11 cellular contexts compared by ENCODE assay signal in genomic region chr17:17833664-17834357, GRCh38. TPM values are rescaled to one million over a fixed set of nuclear protein-coding genes. Genes with fewer than 3 reads are reported as not detected.
DNase-seq lines count a peak whose midpoint lies in the region; ATAC-seq and TF ChIP-seq lines count a peak whose summit lies in the region.
"Had no signal": no experiment of that assay in that cellular context is flagged by ENCODE, and none has a peak within 500 bp of the region (broad histone marks: within the 10 kb centered on the region; RNA-seq: fewer than 3 reads in every experiment).

No MANE protein-coding gene starts in this region.

- no peaks in the 10 kb centered on the region for H3K27me3 Mint-ChIP-seq in activated T-cell treated with anti-CD3 and anti-CD28 coated beads, Interleukin-2, amount 50 U/mL, for 4 hours (ENCODE audit: low read depth)
- no peaks in the 10 kb centered on the region for H3K27me3 Mint-ChIP-seq in endodermal cell (ENCODE audit: insufficient read depth)
- H3K27me3 Mint-ChIP-seq in stimulated activated naive B cell treated with anti-CD40 and anti-IgM and Interleukin-4, amounts not matched to agents 10 μg/mL and 1 μg/mL and 100 μg/mL, for 72 hours, result no peaks in the 10 kb centered on the region

- POLR2A ChIA-PET in Panc1 (lab: Charles Lee), result no interaction called here

- H3K4me3 ChIP-seq in Panc1 (ENCODE audit: low read depth in 2 of 2, low read length in 2 of 2) (no peak overlapping the region), endodermal cell (ENCODE audit: low read length) (no peak overlapping the region)
- H3K4me3 ChIP-seq: neural progenitor cell had no signal

- peaks cover 3% of the 10 kb centered on the region for H3K36me3 Mint-ChIP-seq in activated T-cell treated with anti-CD3 and anti-CD28 coated beads, Interleukin-2, amount 50 U/mL, for 4 hours (ENCODE audit: insufficient read depth)
- peaks cover 20% of the 10 kb centered on the region for H3K36me3 Mint-ChIP-seq in endodermal cell (ENCODE audit: low read depth)
- peaks cover 34 to 60% of the 10 kb centered on the region in 2 donors for H3K36me3 Mint-ChIP-seq in stimulated activated naive B cell treated with anti-CD40 and anti-IgM and Interleukin-4, amounts not matched to agents 10 μg/mL and 1 μg/mL and 100 μg/mL, for 72 hours

- intact Hi-C loops in Panc1 (cut with micrococcal nuclease; ENCODE audit: unreplicated experiment), result no loop called here

- whole genome bisulfite sequencing in endodermal cell (ENCODE audit: insufficient coverage in 1 of 2, insufficient read length in 1 of 2), 2 experiments, result 93 to 97% methylated on average over 7 of the region's 8 CpGs

- H3K27ac ChIP-seq in Panc1 (ENCODE audit: low read length), result peak overlapping the region; percentile 98
- no peak overlapping the region for H3K27ac ChIP-seq in endodermal cell (ENCODE audit: low read depth, low read length)
- H3K27ac ChIP-seq: neural progenitor cell had no signal

- peaks cover 64% of the 10 kb centered on the region for H3K4me1 Mint-ChIP-seq in activated T-cell treated with anti-CD3 and anti-CD28 coated beads, Interleukin-2, amount 50 U/mL, for 4 hours (ENCODE audit: low read depth)
- peaks cover 40% of the 10 kb centered on the region for H3K4me1 Mint-ChIP-seq in endodermal cell
- H3K4me1 Mint-ChIP-seq in stimulated activated naive B cell treated with anti-CD40 and anti-IgM and Interleukin-4, amounts not matched to agents 10 μg/mL and 1 μg/mL and 100 μg/mL, for 72 hours, result peaks cover 44 to 82% of the 10 kb centered on the region in 2 donors

- no peak for DNase-seq in activated T-cell treated with anti-CD3 and anti-CD28 coated beads, Interleukin-2, amount 50 U/mL, for 4 hours
- DNase-seq in activated T-cell treated with anti-CD3 and anti-CD28 coated beads, Interleukin-2, amount 50 U/mL, for 48 hours, result no peak
- no peak for DNase-seq in Panc1 (ENCODE audit: low read depth, low spot score)
- no peak for DNase-seq in endodermal cell
- no peak for DNase-seq in stimulated activated naive B cell treated with anti-CD40 and anti-IgM and Interleukin-4, amounts not matched to agents 10 μg/mL and 1 μg/mL and 100 μg/mL, for 72 hours
- DNase-seq in AG20443 (ENCODE audit: low spot score), result no peak
- DNase-seq in stimulated activated CD4-positive, alpha-beta T cell treated with anti-CD3 and anti-CD28 coated beads, Interleukin-2, amount 100 ng/mL, for 24 hours, result no peak
- DNase-seq: AML-193, NCI-H1436 treated with DMSO at 0.1 percent for 48 hours had no signal

- H3K4me3 Mint-ChIP-seq in activated T-cell treated with anti-CD3 and anti-CD28 coated beads, Interleukin-2, amount 50 U/mL, for 4 hours, result peak overlapping the region; percentile 55
- no peak overlapping the region for H3K4me3 Mint-ChIP-seq in endodermal cell
- peak overlapping the region; percentile 93 to 97 for H3K4me3 Mint-ChIP-seq in stimulated activated naive B cell treated with anti-CD40 and anti-IgM and Interleukin-4, amounts not matched to agents 10 μg/mL and 1 μg/mL and 100 μg/mL, for 72 hours

- H3K9ac ChIP-seq in endodermal cell (ENCODE audit: extremely low read depth, low read length, poor library complexity, severe bottlenecking), result no peak overlapping the region
- H3K9ac ChIP-seq: neural progenitor cell had no signal

- CTCF ChIA-PET in Panc1 (lab: Charles Lee), result no interaction called here

- H3K27me3 ChIP-seq in Panc1 (ENCODE audit: control insufficient read depth, insufficient read depth, low read length) (no peaks in the 10 kb centered on the region), endodermal cell (ENCODE audit: control insufficient read depth, insufficient read depth, low read length, poor library complexity, severe bottlenecking) (no peaks in the 10 kb centered on the region)
- H3K27me3 ChIP-seq: neural progenitor cell had no signal

- ATAC-seq in activated T-cell treated with anti-CD3 and anti-CD28 coated beads, Interleukin-2, amount 50 U/mL, for 4 hours, result no peak
- no peak for ATAC-seq in Panc1
- peak; percentile 6 to 8 for ATAC-seq in stimulated activated naive B cell treated with anti-CD40 and anti-IgM and Interleukin-4, amounts not matched to agents 10 μg/mL and 1 μg/mL and 100 μg/mL, for 72 hours (replicated peaks)
- ATAC-seq in GM21825 (IDR thresholded peaks at IDR 0.05; ENCODE audit: unreplicated experiment), result no peak

- H3K4me1 ChIP-seq in Panc1 (ENCODE audit: control insufficient read depth, insufficient read depth, low read length) (peaks cover 42% of the 10 kb centered on the region), endodermal cell (ENCODE audit: control insufficient read depth, insufficient read depth, low read length) (peaks cover 12% of the 10 kb centered on the region)

- H3K9me3 ChIP-seq in Panc1 (ENCODE audit: control insufficient read depth, insufficient read depth, low read depth, low read length) (no peaks in the 10 kb centered on the region), endodermal cell (ENCODE audit: control insufficient read depth, low read length) (no peaks in the 10 kb centered on the region)

- H3K9me3 Mint-ChIP-seq in activated T-cell treated with anti-CD3 and anti-CD28 coated beads, Interleukin-2, amount 50 U/mL, for 4 hours, result no peaks in the 10 kb centered on the region
- H3K9me3 Mint-ChIP-seq in endodermal cell, result no peaks in the 10 kb centered on the region
- H3K9me3 Mint-ChIP-seq in stimulated activated naive B cell treated with anti-CD40 and anti-IgM and Interleukin-4, amounts not matched to agents 10 μg/mL and 1 μg/mL and 100 μg/mL, for 72 hours, result no peaks in the 10 kb centered on the region
- H3K9me3 Mint-ChIP-seq: neural progenitor cell had no signal

- no TSS peak for BruUV-seq in Panc1 (replicated peaks; lab: Mats Ljungman, UMichigan)

- H3K36me3 ChIP-seq in Panc1 (ENCODE audit: control insufficient read depth, insufficient read depth, low read length), result 0 out of 2 replicates have a peak, but pooled peaks cover 2% of the 10 kb centered on the region
- H3K36me3 ChIP-seq in endodermal cell (ENCODE audit: control insufficient read depth, insufficient read depth, low read length), result peaks cover 22% of the 10 kb centered on the region
- H3K36me3 ChIP-seq: neural progenitor cell had no signal

- in situ Hi-C loops in Panc1 (cut with HindIII; ENCODE audit: low pct_unique_long_range_greater_than_20kb, low sequenced_read_pairs), result no loop called here

- TF ChIP-seq CTCF in Panc1 (IDR thresholded peaks at IDR 0.05), result no peak
- no peak for TF ChIP-seq CTCF in endodermal cell (conservative IDR thresholded peaks at IDR 0.05)

- H3K27ac Mint-ChIP-seq in endodermal cell, result peak overlapping the region; percentile 52
- H3K27ac Mint-ChIP-seq in stimulated activated naive B cell treated with anti-CD40 and anti-IgM and Interleukin-4, amounts not matched to agents 10 μg/mL and 1 μg/mL and 100 μg/mL, for 72 hours, result peak overlapping the region; percentile 99
- H3K27ac Mint-ChIP-seq: neural progenitor cell had no signal

RNA-seq across cellular contexts. Expression of gene SREBF1, which starts 3.0 kb away (rescaled TPM):
- 10 to 100 TPM; 34.3 to 44.0 (median 34.6) TPM for total RNA-seq in activated T-cell treated with anti-CD3 and anti-CD28 coated beads, Interleukin-2, amount 50 U/mL, for 4 hours
- total RNA-seq in Panc1 (2021; ENCODE audit: unreplicated experiment) (230 TPM), endodermal cell (10 to 100 TPM; 39.0 to 58.2 TPM)
- polyA plus RNA-seq in Panc1 (2012; ENCODE audit: insufficient read length), result 434 TPM
- 69.1 TPM for polyA plus RNA-seq in endodermal cell (2013, experiment 1 of 2)
- 66.7 TPM for polyA plus RNA-seq in endodermal cell (2013, experiment 2 of 2)

Comparison
In these comparisons a context has a peak if more than half of its experiments do, and no peak if none do; other contexts are left out.
1. ATAC-seq: peak in stimulated activated naive B cell treated with anti-CD40 and anti-IgM and Interleukin-4, amounts not matched to agents 10 μg/mL and 1 μg/mL and 100 μg/mL, for 72 hours (2 of 2); none in activated T-cell treated with anti-CD3 and anti-CD28 coated beads, Interleukin-2, amount 50 U/mL, for 4 hours (0 of 2), Panc1 (single experiment) and GM21825 (single experiment).